1 cellular context compared by ENCODE assay signal in the genomic region with DNA sequence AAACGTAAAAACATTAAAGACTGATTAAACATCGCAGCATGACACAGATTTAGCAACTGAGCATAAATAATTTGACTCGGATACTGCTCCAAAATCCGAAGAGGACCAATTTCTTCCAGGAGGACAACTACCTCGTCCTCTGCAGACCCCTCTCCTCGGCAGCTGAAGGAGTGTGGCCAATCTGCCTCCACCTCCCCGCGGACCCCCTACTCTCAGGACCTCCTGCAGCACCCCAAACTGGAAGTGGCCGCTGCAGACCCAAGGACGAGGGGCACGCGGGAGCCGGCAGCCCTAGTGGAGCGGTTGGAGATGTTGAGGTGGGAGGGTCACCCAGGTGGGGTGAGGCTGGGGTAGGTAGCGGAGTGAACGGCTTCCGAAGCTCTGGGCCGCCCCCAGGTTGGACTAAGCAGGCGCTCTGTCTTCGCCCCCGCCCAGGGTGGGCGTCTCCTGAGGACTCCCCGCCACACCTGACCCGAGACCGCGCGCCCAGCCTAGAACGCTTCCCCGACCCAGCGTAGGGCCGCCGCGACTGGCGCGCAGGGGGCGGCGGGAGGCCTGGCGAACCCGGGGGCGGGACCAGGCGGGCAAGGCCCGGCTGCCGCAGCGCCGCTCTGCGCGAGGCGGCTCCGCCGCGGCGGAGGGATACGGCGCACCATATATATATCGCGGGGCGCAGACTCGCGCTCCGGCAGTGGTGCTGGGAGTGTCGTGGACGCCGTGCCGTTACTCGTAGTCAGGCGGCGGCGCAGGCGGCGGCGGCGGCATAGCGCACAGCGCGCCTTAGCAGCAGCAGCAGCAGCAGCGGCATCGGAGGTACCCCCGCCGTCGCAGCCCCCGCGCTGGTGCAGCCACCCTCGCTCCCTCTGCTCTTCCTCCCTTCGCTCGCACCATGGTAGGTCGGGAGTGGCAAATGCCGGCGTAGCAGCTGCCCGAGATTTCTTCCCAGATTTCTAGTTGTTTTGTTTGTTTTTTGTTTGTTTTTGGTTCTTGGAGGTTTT.
A peak's percentile ranks its signal among the peaks of the same experiment; 100 is the strongest.
TF ChIP-seq lines count a peak whose summit lies in the region.

A gene (plus strand): TSS at position 688 of the 998 bp plus-strand sequence. CDS start 202 bp downstream, at position 890.

TF ChIP-seq in K562, 482 proteins besides CTCF, POLR2A, EP300 and RAD21 (continued from another document and continues in another):
- TF ChIP-seq, protein P1, sequence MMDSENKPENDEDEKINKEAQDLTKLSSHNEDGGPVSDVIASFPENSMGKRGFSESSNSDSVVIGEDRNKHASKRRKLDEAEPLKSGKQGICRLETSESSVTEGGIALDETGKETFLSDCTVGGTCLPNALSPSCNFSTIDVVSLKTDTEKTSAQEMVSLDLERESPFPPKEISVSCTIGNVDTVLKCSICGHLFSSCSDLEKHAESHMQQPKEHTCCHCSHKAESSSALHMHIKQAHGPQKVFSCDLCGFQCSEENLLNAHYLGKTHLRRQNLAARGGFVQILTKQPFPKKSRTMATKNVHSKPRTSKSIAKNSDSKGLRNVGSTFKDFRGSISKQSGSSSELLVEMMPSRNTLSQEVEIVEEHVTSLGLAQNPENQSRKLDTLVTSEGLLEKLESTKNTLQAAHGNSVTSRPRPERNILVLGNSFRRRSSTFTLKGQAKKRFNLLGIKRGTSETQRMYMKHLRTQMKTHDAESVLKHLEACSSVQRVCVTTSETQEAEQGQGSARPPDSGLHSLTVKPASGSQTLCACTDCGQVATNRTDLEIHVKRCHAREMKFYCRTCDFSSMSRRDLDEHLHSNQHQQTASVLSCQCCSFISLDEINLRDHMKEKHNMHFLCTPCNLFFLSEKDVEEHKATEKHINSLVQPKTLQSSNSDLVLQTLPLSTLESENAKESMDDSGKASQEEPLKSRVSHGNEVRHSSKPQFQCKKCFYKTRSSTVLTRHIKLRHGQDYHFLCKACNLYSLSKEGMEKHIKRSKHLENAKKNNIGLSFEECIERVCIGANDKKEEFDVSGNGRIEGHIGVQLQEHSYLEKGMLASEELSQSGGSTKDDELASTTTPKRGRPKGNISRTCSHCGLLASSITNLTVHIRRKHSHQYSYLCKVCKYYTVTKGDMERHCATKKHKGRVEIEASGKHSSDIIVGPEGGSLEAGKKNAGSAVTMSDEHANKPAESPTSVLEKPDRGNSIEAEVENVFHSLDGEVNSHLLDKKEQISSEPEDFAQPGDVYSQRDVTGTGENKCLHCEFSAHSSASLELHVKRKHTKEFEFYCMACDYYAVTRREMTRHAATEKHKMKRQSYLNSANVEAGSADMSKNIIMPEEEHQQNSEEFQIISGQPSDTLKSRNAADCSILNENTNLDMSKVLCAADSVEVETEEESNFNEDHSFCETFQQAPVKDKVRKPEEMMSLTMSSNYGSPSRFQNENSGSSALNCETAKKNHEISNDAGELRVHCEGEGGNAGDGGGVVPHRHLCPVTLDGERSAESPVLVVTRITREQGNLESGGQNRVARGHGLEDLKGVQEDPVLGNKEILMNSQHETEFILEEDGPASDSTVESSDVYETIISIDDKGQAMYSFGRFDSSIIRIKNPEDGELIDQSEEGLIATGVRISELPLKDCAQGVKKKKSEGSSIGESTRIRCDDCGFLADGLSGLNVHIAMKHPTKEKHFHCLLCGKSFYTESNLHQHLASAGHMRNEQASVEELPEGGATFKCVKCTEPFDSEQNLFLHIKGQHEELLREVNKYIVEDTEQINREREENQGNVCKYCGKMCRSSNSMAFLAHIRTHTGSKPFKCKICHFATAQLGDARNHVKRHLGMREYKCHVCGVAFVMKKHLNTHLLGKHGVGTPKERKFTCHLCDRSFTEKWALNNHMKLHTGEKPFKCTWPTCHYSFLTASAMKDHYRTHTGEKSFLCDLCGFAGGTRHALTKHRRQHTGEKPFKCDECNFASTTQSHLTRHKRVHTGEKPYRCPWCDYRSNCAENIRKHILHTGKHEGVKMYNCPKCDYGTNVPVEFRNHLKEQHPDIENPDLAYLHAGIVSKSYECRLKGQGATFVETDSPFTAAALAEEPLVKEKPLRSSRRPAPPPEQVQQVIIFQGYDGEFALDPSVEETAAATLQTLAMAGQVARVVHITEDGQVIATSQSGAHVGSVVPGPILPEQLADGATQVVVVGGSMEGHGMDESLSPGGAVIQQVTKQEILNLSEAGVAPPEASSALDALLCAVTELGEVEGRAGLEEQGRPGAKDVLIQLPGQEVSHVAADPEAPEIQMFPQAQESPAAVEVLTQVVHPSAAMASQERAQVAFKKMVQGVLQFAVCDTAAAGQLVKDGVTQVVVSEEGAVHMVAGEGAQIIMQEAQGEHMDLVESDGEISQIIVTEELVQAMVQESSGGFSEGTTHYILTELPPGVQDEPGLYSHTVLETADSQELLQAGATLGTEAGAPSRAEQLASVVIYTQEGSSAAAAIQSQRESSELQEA (IDR thresholded peaks at IDR 0.05; ENCODE audit: low read depth), result peak; percentile 9; the same call in 1 of the 2 replicates
- TF ChIP-seq NEUROD1 (IDR thresholded peaks at IDR 0.05; ENCODE audit: borderline replicate concordance, low read depth, low read length, partially characterized antibody) (peak; percentile 66), ELF1 (tag; IDR thresholded peaks at IDR 0.05) (no peak), NR1H2 (CRISPR knock-in tag; IDR thresholded peaks at IDR 0.05) (no peak), LARP7 (IDR thresholded peaks at IDR 0.05) (no peak), TBL1XR1 (IDR thresholded peaks at IDR 0.05; ENCODE audit: low read length in 2 of 2) (peak in 1 of 2 experiments; percentile 53; a peak in 1 of 4 replicates), KDM5B (IDR thresholded peaks at IDR 0.05; ENCODE audit: insufficient replicate concordance, low read depth, low read length) (peak; percentile 99), SRSF7 (optimal IDR thresholded peaks at IDR 0.05; ENCODE audit: low read depth, low read length) (no peak), ZBTB7A (IDR thresholded peaks at IDR 0.05; ENCODE audit: borderline replicate concordance, control insufficient read depth, low read depth, low read length) (peak; percentile 70; the same call in 1 of the 2 replicates), RBM39 (optimal IDR thresholded peaks at IDR 0.05; ENCODE audit: low read depth, low read length) (no peak), CREB1 (IDR thresholded peaks at IDR 0.05) (peak; percentile 50), CREB1 (CRISPR knock-in tag; IDR thresholded peaks at IDR 0.05) (no peak; the same call in 1 of the 2 replicates), RBM22 (IDR thresholded peaks at IDR 0.05; ENCODE audit: low read depth, low read length, poor library complexity, severe bottlenecking) (peak; percentile 95), TCF7L2 (IDR thresholded peaks at IDR 0.05; ENCODE audit: low read depth, low read length) (no peak), CBX1 (IDR thresholded peaks at IDR 0.05; ENCODE audit: low read depth) (peak; percentile 90), GTF2E2 (tag; IDR thresholded peaks at IDR 0.05) (peak; percentile 87), SMARCA5 (IDR thresholded peaks at IDR 0.05) (no peak), XRCC3 (IDR thresholded peaks at IDR 0.05) (no peak), POLR2AphosphoS5 (IDR thresholded peaks at IDR 0.05; ENCODE audit: control insufficient read depth, insufficient read depth, low read depth, low read length) (peak; percentile 95), EHMT2 (IDR thresholded peaks at IDR 0.05) (no peak), ZNF76 (CRISPR knock-in tag; IDR thresholded peaks at IDR 0.05; ENCODE audit: borderline replicate concordance) (peak; percentile 12; the same call in 1 of the 2 replicates), RUNX1 (IDR thresholded peaks at IDR 0.05; ENCODE audit: low read depth) (no peak), NR2F6 (CRISPR knock-in tag; IDR thresholded peaks at IDR 0.05) (no peak), STAT5A (IDR thresholded peaks at IDR 0.05; ENCODE audit: borderline replicate concordance, low read length) (peak; percentile 27; the same call in 1 of the 2 replicates), JUND (IDR thresholded peaks at IDR 0.05; ENCODE audit: borderline replicate concordance, low read depth, low read length) (peak; percentile 55), JUND (tag; IDR thresholded peaks at IDR 0.05; ENCODE audit: borderline replicate concordance, low read depth, low read length) (no peak; the same call in 2 of the 3 replicates), PTTG1 (tag; IDR thresholded peaks at IDR 0.05; ENCODE audit: low read depth) (no peak), HIVEP1 (CRISPR knock-in tag; IDR thresholded peaks at IDR 0.05) (no peak), THRAP3 (IDR thresholded peaks at IDR 0.05; ENCODE audit: borderline replicate concordance) (no peak), ZNF274 (IDR thresholded peaks at IDR 0.05; ENCODE audit: borderline replicate concordance, low read depth, low read length) (no peak), NR2C1 (IDR thresholded peaks at IDR 0.05) (no peak), NR2C1 (tag; IDR thresholded peaks at IDR 0.05) (no peak), ZBTB17 (CRISPR knock-in tag; IDR thresholded peaks at IDR 0.05) (peak; percentile 39; the same call in 1 of the 2 replicates), MAFK (IDR thresholded peaks at IDR 0.05; ENCODE audit: low read length) (no peak; the same call in 1 of the 2 replicates)
- TF ChIP-seq, protein P2, sequence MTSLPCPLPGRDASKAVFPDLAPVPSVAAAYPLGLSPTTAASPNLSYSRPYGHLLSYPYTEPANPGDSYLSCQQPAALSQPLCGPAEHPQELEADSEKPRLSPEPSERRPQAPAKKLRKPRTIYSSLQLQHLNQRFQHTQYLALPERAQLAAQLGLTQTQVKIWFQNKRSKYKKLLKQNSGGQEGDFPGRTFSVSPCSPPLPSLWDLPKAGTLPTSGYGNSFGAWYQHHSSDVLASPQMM (CRISPR knock-in tag; IDR thresholded peaks at IDR 0.05), result no peak
- TF ChIP-seq, protein P3, sequence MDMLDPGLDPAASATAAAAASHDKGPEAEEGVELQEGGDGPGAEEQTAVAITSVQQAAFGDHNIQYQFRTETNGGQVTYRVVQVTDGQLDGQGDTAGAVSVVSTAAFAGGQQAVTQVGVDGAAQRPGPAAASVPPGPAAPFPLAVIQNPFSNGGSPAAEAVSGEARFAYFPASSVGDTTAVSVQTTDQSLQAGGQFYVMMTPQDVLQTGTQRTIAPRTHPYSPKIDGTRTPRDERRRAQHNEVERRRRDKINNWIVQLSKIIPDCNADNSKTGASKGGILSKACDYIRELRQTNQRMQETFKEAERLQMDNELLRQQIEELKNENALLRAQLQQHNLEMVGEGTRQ (CRISPR knock-in tag; IDR thresholded peaks at IDR 0.05), result no peak
- TF ChIP-seq, protein P4, sequence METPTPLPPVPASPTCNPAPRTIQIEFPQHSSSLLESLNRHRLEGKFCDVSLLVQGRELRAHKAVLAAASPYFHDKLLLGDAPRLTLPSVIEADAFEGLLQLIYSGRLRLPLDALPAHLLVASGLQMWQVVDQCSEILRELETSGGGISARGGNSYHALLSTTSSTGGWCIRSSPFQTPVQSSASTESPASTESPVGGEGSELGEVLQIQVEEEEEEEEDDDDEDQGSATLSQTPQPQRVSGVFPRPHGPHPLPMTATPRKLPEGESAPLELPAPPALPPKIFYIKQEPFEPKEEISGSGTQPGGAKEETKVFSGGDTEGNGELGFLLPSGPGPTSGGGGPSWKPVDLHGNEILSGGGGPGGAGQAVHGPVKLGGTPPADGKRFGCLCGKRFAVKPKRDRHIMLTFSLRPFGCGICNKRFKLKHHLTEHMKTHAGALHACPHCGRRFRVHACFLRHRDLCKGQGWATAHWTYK (CRISPR knock-in tag; IDR thresholded peaks at IDR 0.05), result no peak; the same call in none of the 2 replicates
- TF ChIP-seq, protein P5, sequence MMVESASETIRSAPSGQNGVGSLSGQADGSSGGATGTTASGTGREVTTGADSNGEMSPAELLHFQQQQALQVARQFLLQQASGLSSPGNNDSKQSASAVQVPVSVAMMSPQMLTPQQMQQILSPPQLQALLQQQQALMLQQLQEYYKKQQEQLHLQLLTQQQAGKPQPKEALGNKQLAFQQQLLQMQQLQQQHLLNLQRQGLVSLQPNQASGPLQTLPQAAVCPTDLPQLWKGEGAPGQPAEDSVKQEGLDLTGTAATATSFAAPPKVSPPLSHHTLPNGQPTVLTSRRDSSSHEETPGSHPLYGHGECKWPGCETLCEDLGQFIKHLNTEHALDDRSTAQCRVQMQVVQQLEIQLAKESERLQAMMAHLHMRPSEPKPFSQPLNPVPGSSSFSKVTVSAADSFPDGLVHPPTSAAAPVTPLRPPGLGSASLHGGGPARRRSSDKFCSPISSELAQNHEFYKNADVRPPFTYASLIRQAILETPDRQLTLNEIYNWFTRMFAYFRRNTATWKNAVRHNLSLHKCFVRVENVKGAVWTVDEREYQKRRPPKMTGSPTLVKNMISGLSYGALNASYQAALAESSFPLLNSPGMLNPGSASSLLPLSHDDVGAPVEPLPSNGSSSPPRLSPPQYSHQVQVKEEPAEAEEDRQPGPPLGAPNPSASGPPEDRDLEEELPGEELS (CRISPR knock-in tag; IDR thresholded peaks at IDR 0.05; ENCODE audit: borderline replicate concordance), result no peak
- TF ChIP-seq, protein P6, sequence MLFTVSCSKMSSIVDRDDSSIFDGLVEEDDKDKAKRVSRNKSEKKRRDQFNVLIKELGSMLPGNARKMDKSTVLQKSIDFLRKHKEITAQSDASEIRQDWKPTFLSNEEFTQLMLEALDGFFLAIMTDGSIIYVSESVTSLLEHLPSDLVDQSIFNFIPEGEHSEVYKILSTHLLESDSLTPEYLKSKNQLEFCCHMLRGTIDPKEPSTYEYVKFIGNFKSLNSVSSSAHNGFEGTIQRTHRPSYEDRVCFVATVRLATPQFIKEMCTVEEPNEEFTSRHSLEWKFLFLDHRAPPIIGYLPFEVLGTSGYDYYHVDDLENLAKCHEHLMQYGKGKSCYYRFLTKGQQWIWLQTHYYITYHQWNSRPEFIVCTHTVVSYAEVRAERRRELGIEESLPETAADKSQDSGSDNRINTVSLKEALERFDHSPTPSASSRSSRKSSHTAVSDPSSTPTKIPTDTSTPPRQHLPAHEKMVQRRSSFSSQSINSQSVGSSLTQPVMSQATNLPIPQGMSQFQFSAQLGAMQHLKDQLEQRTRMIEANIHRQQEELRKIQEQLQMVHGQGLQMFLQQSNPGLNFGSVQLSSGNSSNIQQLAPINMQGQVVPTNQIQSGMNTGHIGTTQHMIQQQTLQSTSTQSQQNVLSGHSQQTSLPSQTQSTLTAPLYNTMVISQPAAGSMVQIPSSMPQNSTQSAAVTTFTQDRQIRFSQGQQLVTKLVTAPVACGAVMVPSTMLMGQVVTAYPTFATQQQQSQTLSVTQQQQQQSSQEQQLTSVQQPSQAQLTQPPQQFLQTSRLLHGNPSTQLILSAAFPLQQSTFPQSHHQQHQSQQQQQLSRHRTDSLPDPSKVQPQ (CRISPR knock-in tag; IDR thresholded peaks at IDR 0.05; ENCODE audit: borderline replicate concordance), result no peak
- TF ChIP-seq, protein P7, sequence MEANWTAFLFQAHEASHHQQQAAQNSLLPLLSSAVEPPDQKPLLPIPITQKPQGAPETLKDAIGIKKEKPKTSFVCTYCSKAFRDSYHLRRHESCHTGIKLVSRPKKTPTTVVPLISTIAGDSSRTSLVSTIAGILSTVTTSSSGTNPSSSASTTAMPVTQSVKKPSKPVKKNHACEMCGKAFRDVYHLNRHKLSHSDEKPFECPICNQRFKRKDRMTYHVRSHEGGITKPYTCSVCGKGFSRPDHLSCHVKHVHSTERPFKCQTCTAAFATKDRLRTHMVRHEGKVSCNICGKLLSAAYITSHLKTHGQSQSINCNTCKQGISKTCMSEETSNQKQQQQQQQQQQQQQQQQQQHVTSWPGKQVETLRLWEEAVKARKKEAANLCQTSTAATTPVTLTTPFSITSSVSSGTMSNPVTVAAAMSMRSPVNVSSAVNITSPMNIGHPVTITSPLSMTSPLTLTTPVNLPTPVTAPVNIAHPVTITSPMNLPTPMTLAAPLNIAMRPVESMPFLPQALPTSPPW (CRISPR knock-in tag; IDR thresholded peaks at IDR 0.05), result no peak; the same call in 1 of the 2 replicates
